1 cellular context compared by ENCODE assay signal in genomic region chr22:45757936-45758335, GRCh38.
TF ChIP-seq lines count a peak whose summit lies in the region.

No MANE protein-coding gene starts in this region.

TF ChIP-seq in WTC11, 78 proteins besides CTCF, POLR2A, EP300 and RAD21:
- TF ChIP-seq NR1H2 (CRISPR knock-in tag; IDR thresholded peaks at IDR 0.05), result no peak
- no peak for TF ChIP-seq FOXP4 (CRISPR knock-in tag; IDR thresholded peaks at IDR 0.05)
- TF ChIP-seq MLX (CRISPR knock-in tag; IDR thresholded peaks at IDR 0.05), result no peak
